Comparison of ENCODE assay signal across 2 cellular contexts in the genomic region with DNA sequence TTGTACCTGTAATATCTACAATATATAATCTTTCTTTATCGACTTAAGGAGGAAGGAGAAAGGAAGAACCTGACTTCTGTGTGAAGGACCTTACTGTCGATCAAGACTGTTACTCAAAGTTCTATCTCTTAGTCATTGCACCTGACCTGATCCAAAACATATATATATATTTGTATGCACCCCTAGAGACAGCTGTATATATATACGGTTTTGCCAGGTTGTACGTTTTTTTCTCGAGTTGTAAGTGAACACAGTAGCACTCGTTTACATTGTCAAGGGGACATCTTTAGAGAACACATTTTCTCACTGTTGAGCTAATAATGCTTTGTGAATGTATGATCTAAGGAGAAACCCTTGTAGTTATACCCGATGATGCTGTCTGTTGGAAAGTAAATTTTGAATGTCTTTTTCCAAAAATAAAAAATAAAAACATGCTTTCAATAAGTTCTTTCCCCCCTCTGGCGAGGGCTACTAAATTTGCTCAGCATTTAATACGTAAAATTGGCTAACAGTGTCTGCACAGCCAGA.
TF ChIP-seq lines count a peak whose summit lies in the region.

No MANE protein-coding gene starts in this region.

TF ChIP-seq in SK-N-SH, 30 proteins besides CTCF, POLR2A, EP300 and RAD21 (continued from another document):
- TF ChIP-seq GABPA (IDR thresholded peaks at IDR 0.05; ENCODE audit: low read depth), result no peak
- no peak for TF ChIP-seq TCF12 (IDR thresholded peaks at IDR 0.05)
- no peak for TF ChIP-seq SMC3 (IDR thresholded peaks at IDR 0.05; ENCODE audit: low read depth, low read length)
- no peak for TF ChIP-seq RXRA (IDR thresholded peaks at IDR 0.05; ENCODE audit: borderline replicate concordance, low read depth)
- TF ChIP-seq FOXM1 (IDR thresholded peaks at IDR 0.05; ENCODE audit: low read depth), result no peak
- TF ChIP-seq, protein P1, sequence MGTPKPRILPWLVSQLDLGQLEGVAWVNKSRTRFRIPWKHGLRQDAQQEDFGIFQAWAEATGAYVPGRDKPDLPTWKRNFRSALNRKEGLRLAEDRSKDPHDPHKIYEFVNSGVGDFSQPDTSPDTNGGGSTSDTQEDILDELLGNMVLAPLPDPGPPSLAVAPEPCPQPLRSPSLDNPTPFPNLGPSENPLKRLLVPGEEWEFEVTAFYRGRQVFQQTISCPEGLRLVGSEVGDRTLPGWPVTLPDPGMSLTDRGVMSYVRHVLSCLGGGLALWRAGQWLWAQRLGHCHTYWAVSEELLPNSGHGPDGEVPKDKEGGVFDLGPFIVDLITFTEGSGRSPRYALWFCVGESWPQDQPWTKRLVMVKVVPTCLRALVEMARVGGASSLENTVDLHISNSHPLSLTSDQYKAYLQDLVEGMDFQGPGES (IDR thresholded peaks at IDR 0.05; ENCODE audit: low read depth, low read length), result no peak

TF ChIP-seq in SK-N-SH treated with all-trans-retinoic acid at 6 μM for 48 hours, 23 proteins besides CTCF, POLR2A, EP300 and RAD21 (continued from another document):
- no peak for TF ChIP-seq ZFP3 (CRISPR knock-in tag; IDR thresholded peaks at IDR 0.05)
